Comparison of ENCODE assay signal across 14 cellular contexts in the genomic region with DNA sequence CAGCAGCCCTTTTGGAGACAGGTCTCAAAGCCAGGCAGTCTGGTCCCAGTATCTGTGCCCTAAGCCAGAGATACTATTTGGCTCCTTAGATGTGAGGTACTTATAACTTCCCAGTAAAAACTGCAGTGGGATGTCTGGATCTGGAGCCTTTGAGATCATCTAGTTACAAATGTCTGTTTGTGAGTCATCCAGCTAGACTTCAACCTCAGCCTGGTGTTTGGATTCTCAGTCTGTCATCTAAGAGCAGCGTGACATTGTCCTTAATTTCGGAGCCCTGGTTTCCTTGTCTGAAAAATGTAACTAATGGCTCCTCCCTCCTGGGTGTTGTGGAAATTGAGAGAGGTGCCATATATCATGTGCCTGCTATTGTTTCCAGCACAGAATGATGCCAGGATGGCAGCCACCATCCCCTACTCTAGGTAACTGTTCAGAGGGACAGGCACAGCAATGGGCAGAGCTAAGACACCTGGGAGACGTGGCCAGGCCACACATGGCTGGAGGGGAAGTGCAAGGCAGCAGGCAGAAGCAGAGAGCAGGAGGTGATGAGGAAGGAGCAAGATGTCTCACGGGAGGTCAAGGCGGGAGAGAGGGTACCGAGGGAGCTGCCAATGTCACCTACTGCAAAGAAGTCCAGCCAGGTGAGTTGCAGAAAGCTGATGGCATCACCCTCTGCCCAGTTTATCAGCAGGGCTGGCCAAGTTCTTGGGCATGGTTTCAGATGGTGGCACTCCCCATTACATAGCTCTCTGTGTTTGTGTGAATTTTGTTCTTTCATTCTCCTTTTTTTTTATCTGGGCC. TPM values are rescaled to one million over a fixed set of nuclear protein-coding genes. Genes with fewer than 3 reads are reported as not detected.
DNase-seq lines count a peak whose midpoint lies in the region; ATAC-seq and TF ChIP-seq lines count a peak whose summit lies in the region.
"Had no signal": no experiment of that assay in that cellular context is flagged by ENCODE, and none has a peak within 500 bp of the region (broad histone marks: within the 10 kb centered on the region; RNA-seq: fewer than 3 reads in every experiment).

No MANE protein-coding gene starts in this region.

- intact Hi-C loops in cardiac septum (cut with DNase I) (no loop called here), left ventricle myocardium superior (cut with micrococcal nuclease) (no loop called here)

- H3K27ac Mint-ChIP-seq in WTC11 (peak overlapping the region; percentile 88), type B pancreatic cell (peak overlapping the region; percentile 62)

- TF ChIP-seq CTCF in WTC11 (IDR thresholded peaks at IDR 0.05) (no peak), type B pancreatic cell (conservative IDR thresholded peaks at IDR 0.05) (no peak)

- peak; percentile 53 for DNase-seq in cardiac septum (ENCODE audit: low spot score)
- no peak for DNase-seq in left ventricle myocardium superior
- peak; percentile 4 for DNase-seq in WTC11 (ENCODE audit: low spot score)
- DNase-seq in islet precursor cell = peak; percentile 82
- no peak for DNase-seq in type B pancreatic cell (ENCODE audit: extremely low spot score, unreplicated experiment)
- DNase-seq in stimulated activated CD4-positive, alpha-beta T cell treated with anti-CD3 and anti-CD28 coated beads, Interleukin-15, amount 100 ng/mL, for 24 hours = no peak
- no peak for DNase-seq in NCI-H1105 treated with DMSO at 0.1 percent for 48 hours (lab: John Stamatoyannopoulos, UW)
- DNase-seq: activated CD8-positive, alpha-beta memory T cell treated with anti-CD3 and anti-CD28 coated beads, Interleukin-2, amount 50 U/mL, for 48 hours; anterior cingulate cortex; effector CD4-positive, alpha-beta T cell; left lung; NCI-H1417; NCI-H69 had no signal

- H3K36me3 Mint-ChIP-seq in WTC11 (peaks cover 20% of the 10 kb centered on the region), type B pancreatic cell (peaks cover 9% of the 10 kb centered on the region)

- no peak for ATAC-seq in left ventricle myocardium superior
- ATAC-seq in WTC11 = no peak
- ATAC-seq in GM21528 (IDR thresholded peaks at IDR 0.05; ENCODE audit: low FRiP score, unreplicated experiment) = no peak
- ATAC-seq: left lung had no signal

- H3K9me3 Mint-ChIP-seq in WTC11 (no peaks in the 10 kb centered on the region), type B pancreatic cell (no peaks in the 10 kb centered on the region)

- no peak overlapping the region for H3K4me3 Mint-ChIP-seq in WTC11
- no peak overlapping the region for H3K4me3 Mint-ChIP-seq in type B pancreatic cell

- POLR2A ChIA-PET in WTC11 (lab: Charles Lee) = no interaction called here

- H3K27me3 Mint-ChIP-seq in WTC11 (ENCODE audit: low read depth) (no peaks in the 10 kb centered on the region), type B pancreatic cell (no peaks in the 10 kb centered on the region)

- H3K4me1 Mint-ChIP-seq in WTC11 = peaks cover 16% of the 10 kb centered on the region
- peaks cover 34% of the 10 kb centered on the region for H3K4me1 Mint-ChIP-seq in type B pancreatic cell (ENCODE audit: unreplicated experiment)

- CTCF ChIA-PET in WTC11 (lab: Charles Lee) = interaction anchor here (1.2 to 1.8 kb wide), 2 partner anchors 24 to 238 kb away, joined by 3 to 4 read pairs; no protein-coding TSS in a partner anchor

TF ChIP-seq in WTC11, 78 proteins besides CTCF, POLR2A, EP300 and RAD21:
- TF ChIP-seq EMX1 (CRISPR knock-in tag; IDR thresholded peaks at IDR 0.05) (no peak), ZBTB21 (CRISPR knock-in tag; IDR thresholded peaks at IDR 0.05; ENCODE audit: borderline replicate concordance) (no peak), ZNF317 (CRISPR knock-in tag; IDR thresholded peaks at IDR 0.05; ENCODE audit: borderline replicate concordance, low read depth) (no peak), SOX15 (CRISPR knock-in tag; IDR thresholded peaks at IDR 0.05) (no peak), ETV6 (CRISPR knock-in tag; IDR thresholded peaks at IDR 0.05) (no peak), KAT7 (CRISPR knock-in tag; IDR thresholded peaks at IDR 0.05; ENCODE audit: borderline replicate concordance) (no peak), OVOL2 (CRISPR knock-in tag; IDR thresholded peaks at IDR 0.05; ENCODE audit: borderline replicate concordance) (no peak), GABPB1 (CRISPR knock-in tag; IDR thresholded peaks at IDR 0.05) (no peak), ZNF219 (CRISPR knock-in tag; IDR thresholded peaks at IDR 0.05; ENCODE audit: borderline replicate concordance) (no peak), GRHL2 (CRISPR knock-in tag; IDR thresholded peaks at IDR 0.05; ENCODE audit: insufficient replicate concordance, severe bottlenecking) (no peak)
- TF ChIP-seq, protein P1, sequence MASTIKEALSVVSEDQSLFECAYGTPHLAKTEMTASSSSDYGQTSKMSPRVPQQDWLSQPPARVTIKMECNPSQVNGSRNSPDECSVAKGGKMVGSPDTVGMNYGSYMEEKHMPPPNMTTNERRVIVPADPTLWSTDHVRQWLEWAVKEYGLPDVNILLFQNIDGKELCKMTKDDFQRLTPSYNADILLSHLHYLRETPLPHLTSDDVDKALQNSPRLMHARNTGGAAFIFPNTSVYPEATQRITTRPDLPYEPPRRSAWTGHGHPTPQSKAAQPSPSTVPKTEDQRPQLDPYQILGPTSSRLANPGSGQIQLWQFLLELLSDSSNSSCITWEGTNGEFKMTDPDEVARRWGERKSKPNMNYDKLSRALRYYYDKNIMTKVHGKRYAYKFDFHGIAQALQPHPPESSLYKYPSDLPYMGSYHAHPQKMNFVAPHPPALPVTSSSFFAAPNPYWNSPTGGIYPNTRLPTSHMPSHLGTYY (CRISPR knock-in tag; IDR thresholded peaks at IDR 0.05) = no peak
- TF ChIP-seq, protein P2, sequence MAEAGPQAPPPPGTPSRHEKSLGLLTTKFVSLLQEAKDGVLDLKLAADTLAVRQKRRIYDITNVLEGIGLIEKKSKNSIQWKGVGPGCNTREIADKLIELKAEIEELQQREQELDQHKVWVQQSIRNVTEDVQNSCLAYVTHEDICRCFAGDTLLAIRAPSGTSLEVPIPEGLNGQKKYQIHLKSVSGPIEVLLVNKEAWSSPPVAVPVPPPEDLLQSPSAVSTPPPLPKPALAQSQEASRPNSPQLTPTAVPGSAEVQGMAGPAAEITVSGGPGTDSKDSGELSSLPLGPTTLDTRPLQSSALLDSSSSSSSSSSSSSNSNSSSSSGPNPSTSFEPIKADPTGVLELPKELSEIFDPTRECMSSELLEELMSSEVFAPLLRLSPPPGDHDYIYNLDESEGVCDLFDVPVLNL (CRISPR knock-in tag; IDR thresholded peaks at IDR 0.05; ENCODE audit: borderline replicate concordance, low read depth) = no peak
- TF ChIP-seq, protein P3, sequence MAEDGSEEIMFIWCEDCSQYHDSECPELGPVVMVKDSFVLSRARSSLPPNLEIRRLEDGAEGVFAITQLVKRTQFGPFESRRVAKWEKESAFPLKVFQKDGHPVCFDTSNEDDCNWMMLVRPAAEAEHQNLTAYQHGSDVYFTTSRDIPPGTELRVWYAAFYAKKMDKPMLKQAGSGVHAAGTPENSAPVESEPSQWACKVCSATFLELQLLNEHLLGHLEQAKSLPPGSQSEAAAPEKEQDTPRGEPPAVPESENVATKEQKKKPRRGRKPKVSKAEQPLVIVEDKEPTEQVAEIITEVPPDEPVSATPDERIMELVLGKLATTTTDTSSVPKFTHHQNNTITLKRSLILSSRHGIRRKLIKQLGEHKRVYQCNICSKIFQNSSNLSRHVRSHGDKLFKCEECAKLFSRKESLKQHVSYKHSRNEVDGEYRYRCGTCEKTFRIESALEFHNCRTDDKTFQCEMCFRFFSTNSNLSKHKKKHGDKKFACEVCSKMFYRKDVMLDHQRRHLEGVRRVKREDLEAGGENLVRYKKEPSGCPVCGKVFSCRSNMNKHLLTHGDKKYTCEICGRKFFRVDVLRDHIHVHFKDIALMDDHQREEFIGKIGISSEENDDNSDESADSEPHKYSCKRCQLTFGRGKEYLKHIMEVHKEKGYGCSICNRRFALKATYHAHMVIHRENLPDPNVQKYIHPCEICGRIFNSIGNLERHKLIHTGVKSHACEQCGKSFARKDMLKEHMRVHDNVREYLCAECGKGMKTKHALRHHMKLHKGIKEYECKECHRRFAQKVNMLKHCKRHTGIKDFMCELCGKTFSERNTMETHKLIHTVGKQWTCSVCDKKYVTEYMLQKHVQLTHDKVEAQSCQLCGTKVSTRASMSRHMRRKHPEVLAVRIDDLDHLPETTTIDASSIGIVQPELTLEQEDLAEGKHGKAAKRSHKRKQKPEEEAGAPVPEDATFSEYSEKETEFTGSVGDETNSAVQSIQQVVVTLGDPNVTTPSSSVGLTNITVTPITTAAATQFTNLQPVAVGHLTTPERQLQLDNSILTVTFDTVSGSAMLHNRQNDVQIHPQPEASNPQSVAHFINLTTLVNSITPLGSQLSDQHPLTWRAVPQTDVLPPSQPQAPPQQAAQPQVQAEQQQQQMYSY (CRISPR knock-in tag; IDR thresholded peaks at IDR 0.05) = no peak
TF ChIP-seq in WTC11: peak in this region for 0.

RNA-seq across cellular contexts. Expression of a gene that starts 20.6 kb away (rescaled TPM):
- 55.1 TPM for total RNA-seq in cardiac septum
- total RNA-seq in left ventricle myocardium superior = 45.4 TPM
- total RNA-seq in WTC11 (2021) = 12.8 to 17.3 TPM (median 14.3 TPM) in 3 replicates
- 18.6 and 19.1 TPM in 2 replicates for total RNA-seq in type B pancreatic cell (ENCODE audit: low replicate concordance)

RNA-seq across cellular contexts. Expression of a gene that starts 31.0 kb away (rescaled TPM):
- total RNA-seq in cardiac septum (9.9 TPM), left ventricle myocardium superior (11.1 TPM), WTC11 (2021) (26.2 to 30.9 TPM (median 29.4 TPM) in 3 replicates), type B pancreatic cell (ENCODE audit: low replicate concordance) (9.8 and 17.6 TPM in 2 replicates)

RNA-seq across cellular contexts. Expression of a gene that starts 52.0 kb away (rescaled TPM):
- 8.4 TPM for total RNA-seq in cardiac septum
- 7.8 TPM for total RNA-seq in left ventricle myocardium superior
- total RNA-seq in WTC11 (2021) = 5.4 to 5.9 TPM (median 5.6 TPM) in 3 replicates
- 10.4 and 11.7 TPM in 2 replicates for total RNA-seq in type B pancreatic cell (ENCODE audit: low replicate concordance)

Comparison
In these comparisons a context has a peak if more than half of its experiments do, and no peak if none do; other contexts are left out.
1. DNase-seq: peak in cardiac septum (single experiment), WTC11 (single experiment) and islet precursor cell (single experiment); none in left ventricle myocardium superior (single experiment), type B pancreatic cell (single experiment), stimulated activated CD4-positive, alpha-beta T cell treated with anti-CD3 and anti-CD28 coated beads, Interleukin-15, amount 100 ng/mL, for 24 hours (single experiment) and NCI-H1105 treated with DMSO at 0.1 percent for 48 hours (single experiment).